Comparison of ENCODE assay signal across 11 cellular contexts in genomic region chr13:32472194-32472621, GRCh38.
A peak's percentile ranks its signal among the peaks of the same experiment; 100 is the strongest.
DNase-seq lines count a peak whose midpoint lies in the region; ATAC-seq and TF ChIP-seq lines count a peak whose summit lies in the region.
"Had no signal": no experiment of that assay in that cellular context is flagged by ENCODE, and none has a peak within 500 bp of the region (broad histone marks: within the 10 kb centered on the region; RNA-seq: fewer than 3 reads in every experiment).

No MANE protein-coding gene starts in this region.

- DNase-seq in RPMI8226 (peak; percentile 83), OCI-M2 (lab: John Stamatoyannopoulos, UW; ENCODE audit: unreplicated experiment) (no peak), activated gamma-delta T cell treated with Interleukin-2 at 50 U/mL for 16 hours (no peak), amniotic stem cell (lab: John Stamatoyannopoulos, UW) (no peak), RKO (ENCODE audit: low spot score) (no peak)
- DNase-seq: activated CD4-positive, CD25-positive, alpha-beta regulatory T cell; natural killer cell; stimulated activated naive CD8-positive, alpha-beta T cell treated with anti-CD3 and anti-CD28 coated beads, Interleukin-15, Interleukin-2, amounts not matched to agents 100 U/mL and 50 U/mL, for 24 hours had no signal

- peak overlapping the region; percentile 39 for H3K27ac ChIP-seq in parathyroid adenoma

- no peak for TF ChIP-seq CTCF in parathyroid adenoma (IDR thresholded peaks at IDR 0.05)

- ATAC-seq in GM18873 (IDR thresholded peaks at IDR 0.05; ENCODE audit: low FRiP score, unreplicated experiment) (peak; percentile 69), GM21786 (IDR thresholded peaks at IDR 0.05; ENCODE audit: unreplicated experiment) (peak; percentile 82)
- ATAC-seq: natural killer cell; stimulated activated naive CD8-positive, alpha-beta T cell treated with anti-CD3 and anti-CD28 coated beads, Interleukin-15, Interleukin-2, amounts not matched to agents 100 U/mL and 50 U/mL, for 24 hours had no signal

- no peak overlapping the region for H3K4me3 ChIP-seq in parathyroid adenoma (ENCODE audit: low read depth, low read length)

- no peaks in the 10 kb centered on the region for H3K27me3 ChIP-seq in parathyroid adenoma (ENCODE audit: control insufficient read depth, insufficient read depth, low read length)

- H3K36me3 ChIP-seq in parathyroid adenoma (ENCODE audit: control insufficient read depth, insufficient read depth, low read length): no peaks in the 10 kb centered on the region

- no peak overlapping the region for H2AFZ ChIP-seq in parathyroid adenoma

- H3K4me1 ChIP-seq in parathyroid adenoma: no peaks in the 10 kb centered on the region

- H3K4me2 ChIP-seq in parathyroid adenoma (ENCODE audit: low read length): no peak overlapping the region

- no peaks in the 10 kb centered on the region for H3K79me2 ChIP-seq in parathyroid adenoma

- no peaks in the 10 kb centered on the region for H3K9me3 ChIP-seq in parathyroid adenoma (ENCODE audit: control insufficient read depth, low read length)

- no peak overlapping the region for H3K9ac ChIP-seq in parathyroid adenoma
